ENCODE assay signal across 25 cellular contexts in the genomic region with DNA sequence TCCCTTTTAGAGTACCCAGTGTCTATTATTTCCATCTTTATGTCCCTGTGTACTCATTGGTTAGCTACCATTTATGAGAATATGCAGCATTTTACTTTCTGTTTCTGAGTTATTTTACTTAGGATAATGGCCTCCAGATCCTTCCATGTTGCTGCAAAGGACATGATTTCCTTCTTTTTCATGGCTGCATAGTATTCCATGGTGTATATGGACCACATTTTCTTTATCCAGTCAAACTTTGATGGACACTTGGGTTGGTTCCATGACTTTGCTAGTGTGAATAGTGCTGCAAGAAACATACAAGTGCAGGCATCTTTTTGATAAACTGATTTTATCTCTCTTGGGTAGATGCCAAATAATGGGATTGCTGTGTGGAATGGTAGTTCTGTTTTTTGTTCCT.
"Had no signal": no experiment of that assay in that cellular context is flagged by ENCODE, and none has a peak within 500 bp of the region (broad histone marks: within the 10 kb centered on the region; RNA-seq: fewer than 3 reads in every experiment).

No MANE protein-coding gene starts in this region.

- H3K4me1 ChIP-seq: left ventricle myocardium inferior, right atrium auricular region, testis, thyroid gland had no signal

- H3K9me3 ChIP-seq: left ventricle myocardium inferior, mucosa of descending colon, ovary, right atrium auricular region, stomach, testis, thyroid gland, transverse colon, upper lobe of left lung had no signal

- H3K27ac ChIP-seq: left ventricle myocardium inferior, ovary, right atrium auricular region, skin epidermis, stomach, testis, thyroid gland, transverse colon, upper lobe of left lung had no signal

- ATAC-seq: mucosa of descending colon; naive thymus-derived CD4-positive, alpha-beta T cell; natural killer cell treated with Interleukin-12 subunit alpha and Interleukin-12 subunit beta and Interleukin-15 and Interleukin-18, amount 100 ng/mL, for 72 hours; sciatic nerve; stimulated activated naive B cell treated with anti-CD40 and anti-IgM and Interleukin-4, amounts not matched to agents 10 μg/mL and 1 μg/mL and 100 μg/mL, for 72 hours; stimulated activated naive CD8-positive, alpha-beta T cell treated with anti-CD3 and anti-CD28 coated beads, Interleukin-15, Interleukin-2, amounts not matched to agents 100 U/mL and 50 U/mL, for 24 hours had no signal

- H3K36me3 ChIP-seq: left ventricle myocardium inferior, ovary, right atrium auricular region, stomach, thyroid gland, transverse colon, upper lobe of left lung had no signal

- FAIRE-seq: islet of Langerhans had no signal

- H3K27me3 ChIP-seq: ovary, right atrium auricular region, stomach, testis, thyroid gland, transverse colon, upper lobe of left lung had no signal

- H3K4me3 ChIP-seq: left ventricle myocardium inferior, lung, mucosa of descending colon, ovary, right atrium auricular region, skin epidermis, stomach, testis, thyroid gland, transverse colon, upper lobe of left lung had no signal

- DNase-seq: hypothalamus; immature natural killer cell; left ventricle myocardium inferior; mesendoderm; midbrain; mucosa of descending colon; naive thymus-derived CD4-positive, alpha-beta T cell; ovary; stimulated activated CD4-positive, alpha-beta T cell treated with anti-CD3 and anti-CD28 coated beads, Interleukin-12 subunit alpha, Interleukin-12 subunit beta, amount 100 ng/mL, for 4 hours; stimulated activated CD4-positive, alpha-beta T cell treated with anti-CD3 and anti-CD28 coated beads, Interleukin-15, amount 100 ng/mL, for 24 hours; stimulated activated CD4-positive, alpha-beta T cell treated with anti-CD3 and anti-CD28 coated beads, Interleukin-2, amount 100 ng/mL, for 24 hours; stimulated activated CD4-positive, alpha-beta T cell treated with anti-CD3 and anti-CD28 coated beads, Interleukin-4, amount 100 ng/mL, for 1 hour; stimulated activated naive B cell treated with anti-CD40 and anti-IgM and Interleukin-4, amounts not matched to agents 10 μg/mL and 1 μg/mL and 100 μg/mL, for 72 hours; stimulated activated naive CD8-positive, alpha-beta T cell treated with anti-CD3 and anti-CD28 coated beads, Interleukin-15, Interleukin-2, amounts not matched to agents 100 U/mL and 50 U/mL, for 24 hours; stomach; testis; thyroid gland; transverse colon; upper lobe of left lung had no signal
